Comparison of ENCODE assay signal across 8 cellular contexts in genomic region chr10:61903991-61904350, GRCh38. TPM values are rescaled to one million over a fixed set of nuclear protein-coding genes. Genes with fewer than 3 reads are reported as not detected.
DNase-seq lines count a peak whose midpoint lies in the region; ATAC-seq and TF ChIP-seq lines count a peak whose summit lies in the region.

No MANE protein-coding gene starts in this region.

- peaks cover 9 to 18% of the 10 kb centered on the region in 2 experiments; a peak in 3 of 4 replicates for H3K4me1 ChIP-seq in SK-N-SH (ENCODE audit: control insufficient read depth in 1 of 2, insufficient read depth in 2 of 2, low read depth in 1 of 2, low read length in 1 of 2)

- TF ChIP-seq CTCF in SK-N-SH (IDR thresholded peaks at IDR 0.05) = no peak
- TF ChIP-seq CTCF in activated B cell treated with CpG ODN at 0.5 μM for 24 hours (IDR thresholded peaks at IDR 0.05) = no peak

- CTCF ChIA-PET in SK-N-SH (lab: Yijun Ruan, JAX) = interaction anchor here (0.7 to 6.9 kb wide), 9 partner anchors 39 to 1080 kb away, joined by 3 to 36 read pairs (median 3); no protein-coding TSS in a partner anchor
- CTCF ChIA-PET in activated B cell treated with CpG ODN at 0.5 μM for 24 hours (lab: Charles Lee) = interaction anchor here (0.8 to 11.3 kb wide), 14 partner anchors 28 to 341 kb away, joined by 3 to 101 read pairs (median 6); no protein-coding TSS in a partner anchor

- POLR2A ChIA-PET in SK-N-SH (lab: Yijun Ruan, JAX) = no interaction called here
- POLR2A ChIA-PET in activated B cell treated with CpG ODN at 0.5 μM for 24 hours (lab: Charles Lee) = interaction anchor here (0.6 to 11.6 kb wide), 38 partner anchors 13 to 1997 kb away, joined by 3 to 589 read pairs (median 8); partner anchors contain the start of gene CCDC6

- H3F3A ChIP-seq in SK-N-SH (replicated peaks; ENCODE audit: insufficient read depth) = peaks cover 25% of the 10 kb centered on the region

- no peak for TF ChIP-seq RAD21 in SK-N-SH (IDR thresholded peaks at IDR 0.05; ENCODE audit: low read length)

- no peaks in the 10 kb centered on the region for H4K20me1 ChIP-seq in SK-N-SH (ENCODE audit: insufficient read depth)

- H3K9ac ChIP-seq in SK-N-SH = peak overlapping the region; percentile 87; the same call in 1 of the 2 replicates

- H3K27ac Mint-ChIP-seq in activated B cell treated with CpG ODN at 0.5 μM for 24 hours = peak overlapping the region; percentile 98
- H3K27ac Mint-ChIP-seq in stimulated activated memory B cell treated with anti-CD40 and anti-IgM and Interleukin-4, amounts not matched to agents 10 μg/mL and 1 μg/mL and 100 μg/mL, for 72 hours = peak overlapping the region; percentile 100

- H2AFZ ChIP-seq in SK-N-SH (ENCODE audit: low read depth) = no peak overlapping the region

- WGBS in SK-N-SH (ENCODE audit: low lambda C conversion rate) = 12% methylated on average over 4 of the region's 4 CpGs

- no peaks in the 10 kb centered on the region for H3K27me3 Mint-ChIP-seq in activated B cell treated with CpG ODN at 0.5 μM for 24 hours
- H3K27me3 Mint-ChIP-seq in stimulated activated memory B cell treated with anti-CD40 and anti-IgM and Interleukin-4, amounts not matched to agents 10 μg/mL and 1 μg/mL and 100 μg/mL, for 72 hours = no peaks in the 10 kb centered on the region

- H3K4me2 ChIP-seq in SK-N-SH = peak overlapping the region; percentile 91

- H3K36me3 Mint-ChIP-seq in activated B cell treated with CpG ODN at 0.5 μM for 24 hours (ENCODE audit: low read depth) = peaks cover 42% of the 10 kb centered on the region
- H3K36me3 Mint-ChIP-seq in stimulated activated memory B cell treated with anti-CD40 and anti-IgM and Interleukin-4, amounts not matched to agents 10 μg/mL and 1 μg/mL and 100 μg/mL, for 72 hours = peaks cover 27% of the 10 kb centered on the region

- no peak for ATAC-seq in SK-N-SH treated with all-trans-retinoic acid at 6 μM for 48 hours
- ATAC-seq in activated B cell treated with CpG ODN at 0.5 μM for 24 hours (ENCODE audit: low read depth) = no peak
- no peak for ATAC-seq in stimulated activated memory B cell treated with anti-CD40 and anti-IgM and Interleukin-4, amounts not matched to agents 10 μg/mL and 1 μg/mL and 100 μg/mL, for 72 hours
- ATAC-seq in HG02759 (IDR thresholded peaks at IDR 0.05; ENCODE audit: unreplicated experiment) = no peak
- no peak for ATAC-seq in HG03521 (IDR thresholded peaks at IDR 0.05; ENCODE audit: unreplicated experiment)
- no peak for ATAC-seq in GM21717 (IDR thresholded peaks at IDR 0.05; ENCODE audit: unreplicated experiment)

- H3K4me3 ChIP-seq in SK-N-SH (ENCODE audit: low read depth in 2 of 2, low read length in 1 of 2) = peak overlapping the region; percentile 67 to 84
- peak overlapping the region; percentile 71 for H3K4me3 ChIP-seq in iPS-11a (ENCODE audit: low read depth, low read length)

- H3K4me1 Mint-ChIP-seq in activated B cell treated with CpG ODN at 0.5 μM for 24 hours = peaks cover 48% of the 10 kb centered on the region
- H3K4me1 Mint-ChIP-seq in stimulated activated memory B cell treated with anti-CD40 and anti-IgM and Interleukin-4, amounts not matched to agents 10 μg/mL and 1 μg/mL and 100 μg/mL, for 72 hours = peaks cover 26% of the 10 kb centered on the region

- peaks cover 71% of the 10 kb centered on the region for H3K79me2 ChIP-seq in SK-N-SH (ENCODE audit: insufficient read depth)

- intact Hi-C loops in activated B cell treated with CpG ODN at 0.5 μM for 24 hours (cut with micrococcal nuclease) = loop anchor here (1.0 to 10.0 kb wide), 15 partner anchors 39 to 1669 kb away; partner anchors contain the start of gene EGR2

- no peaks in the 10 kb centered on the region for H3K27me3 ChIP-seq in SK-N-SH (ENCODE audit: insufficient read depth)

- no peaks in the 10 kb centered on the region for H3K9me2 ChIP-seq in SK-N-SH

- no peak for DNase-seq in SK-N-SH
- no peak for DNase-seq in activated B cell treated with CpG ODN at 0.5 μM for 24 hours

- no peak for TF ChIP-seq EP300 in SK-N-SH (IDR thresholded peaks at IDR 0.05; ENCODE audit: borderline replicate concordance in 1 of 2, low read depth in 1 of 2, low read length in 1 of 2)

- peaks cover 3 to 11% of the 10 kb centered on the region in 2 experiments for H3K36me3 ChIP-seq in SK-N-SH (replicated peaks in 1 of 2; ENCODE audit: control insufficient read depth in 1 of 2, insufficient read depth in 2 of 2, low read length in 1 of 2)

- no peaks in the 10 kb centered on the region for H3K9me3 ChIP-seq in SK-N-SH

- peak overlapping the region; percentile 87 to 95 for H3K27ac ChIP-seq in SK-N-SH (ENCODE audit: low read depth in 2 of 2, low read length in 1 of 2)

- no peaks in the 10 kb centered on the region for H3K9me3 Mint-ChIP-seq in activated B cell treated with CpG ODN at 0.5 μM for 24 hours
- H3K9me3 Mint-ChIP-seq in stimulated activated memory B cell treated with anti-CD40 and anti-IgM and Interleukin-4, amounts not matched to agents 10 μg/mL and 1 μg/mL and 100 μg/mL, for 72 hours = no peaks in the 10 kb centered on the region

- peak overlapping the region; percentile 97 for H3K4me3 Mint-ChIP-seq in activated B cell treated with CpG ODN at 0.5 μM for 24 hours
- H3K4me3 Mint-ChIP-seq in stimulated activated memory B cell treated with anti-CD40 and anti-IgM and Interleukin-4, amounts not matched to agents 10 μg/mL and 1 μg/mL and 100 μg/mL, for 72 hours = peak overlapping the region; percentile 93

TF ChIP-seq in SK-N-SH, 30 proteins besides CTCF, POLR2A, EP300 and RAD21:
- TF ChIP-seq TEAD4 (IDR thresholded peaks at IDR 0.05; ENCODE audit: borderline replicate concordance, insufficient read depth) (no peak), FOXM1 (IDR thresholded peaks at IDR 0.05; ENCODE audit: low read depth) (0 out of 2 replicates have a peak, but pooled peaks have one; percentile 56), FOXJ3 (CRISPR knock-in tag; IDR thresholded peaks at IDR 0.05) (no peak), SMC3 (IDR thresholded peaks at IDR 0.05; ENCODE audit: low read depth, low read length) (no peak), TCF12 (IDR thresholded peaks at IDR 0.05) (0 out of 2 replicates have a peak, but pooled peaks have one; percentile 17), GABPA (IDR thresholded peaks at IDR 0.05; ENCODE audit: low read depth) (no peak), RCOR1 (IDR thresholded peaks at IDR 0.05; ENCODE audit: low read length) (no peak), SIN3A (IDR thresholded peaks at IDR 0.05; ENCODE audit: borderline replicate concordance, low read depth, low read length) (no peak; the same call in 1 of the 2 replicates)
- TF ChIP-seq, protein P1, sequence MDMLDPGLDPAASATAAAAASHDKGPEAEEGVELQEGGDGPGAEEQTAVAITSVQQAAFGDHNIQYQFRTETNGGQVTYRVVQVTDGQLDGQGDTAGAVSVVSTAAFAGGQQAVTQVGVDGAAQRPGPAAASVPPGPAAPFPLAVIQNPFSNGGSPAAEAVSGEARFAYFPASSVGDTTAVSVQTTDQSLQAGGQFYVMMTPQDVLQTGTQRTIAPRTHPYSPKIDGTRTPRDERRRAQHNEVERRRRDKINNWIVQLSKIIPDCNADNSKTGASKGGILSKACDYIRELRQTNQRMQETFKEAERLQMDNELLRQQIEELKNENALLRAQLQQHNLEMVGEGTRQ (IDR thresholded peaks at IDR 0.05; ENCODE audit: borderline replicate concordance, low read depth, low read length) = no peak
TF ChIP-seq in SK-N-SH: peak in this region for 2.

TF ChIP-seq in SK-N-SH treated with all-trans-retinoic acid at 6 μM for 48 hours, 23 proteins besides CTCF, POLR2A, EP300 and RAD21 (continues in another document):
- TF ChIP-seq TOX (CRISPR knock-in tag; IDR thresholded peaks at IDR 0.05; ENCODE audit: borderline replicate concordance) (no peak), ISL1 (CRISPR knock-in tag; IDR thresholded peaks at IDR 0.05) (no peak), GLIS3 (CRISPR knock-in tag; IDR thresholded peaks at IDR 0.05) (no peak), BACH2 (CRISPR knock-in tag; IDR thresholded peaks at IDR 0.05; ENCODE audit: borderline replicate concordance) (no peak), PPARA (CRISPR knock-in tag; IDR thresholded peaks at IDR 0.05; ENCODE audit: borderline replicate concordance) (no peak), TCF4 (CRISPR knock-in tag; IDR thresholded peaks at IDR 0.05; ENCODE audit: borderline replicate concordance) (no peak), ZC3H10 (CRISPR knock-in tag; IDR thresholded peaks at IDR 0.05) (no peak)
- TF ChIP-seq, protein P2, sequence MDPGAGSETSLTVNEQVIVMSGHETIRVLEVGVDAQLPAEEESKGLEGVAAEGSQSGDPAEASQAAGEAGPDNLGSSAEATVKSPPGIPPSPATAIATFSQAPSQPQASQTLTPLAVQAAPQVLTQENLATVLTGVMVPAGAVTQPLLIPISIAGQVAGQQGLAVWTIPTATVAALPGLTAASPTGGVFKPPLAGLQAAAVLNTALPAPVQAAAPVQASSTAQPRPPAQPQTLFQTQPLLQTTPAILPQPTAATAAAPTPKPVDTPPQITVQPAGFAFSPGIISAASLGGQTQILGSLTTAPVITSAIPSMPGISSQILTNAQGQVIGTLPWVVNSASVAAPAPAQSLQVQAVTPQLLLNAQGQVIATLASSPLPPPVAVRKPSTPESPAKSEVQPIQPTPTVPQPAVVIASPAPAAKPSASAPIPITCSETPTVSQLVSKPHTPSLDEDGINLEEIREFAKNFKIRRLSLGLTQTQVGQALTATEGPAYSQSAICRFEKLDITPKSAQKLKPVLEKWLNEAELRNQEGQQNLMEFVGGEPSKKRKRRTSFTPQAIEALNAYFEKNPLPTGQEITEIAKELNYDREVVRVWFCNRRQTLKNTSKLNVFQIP (CRISPR knock-in tag; IDR thresholded peaks at IDR 0.05; ENCODE audit: borderline replicate concordance, low read depth) = no peak
- TF ChIP-seq, protein P3, sequence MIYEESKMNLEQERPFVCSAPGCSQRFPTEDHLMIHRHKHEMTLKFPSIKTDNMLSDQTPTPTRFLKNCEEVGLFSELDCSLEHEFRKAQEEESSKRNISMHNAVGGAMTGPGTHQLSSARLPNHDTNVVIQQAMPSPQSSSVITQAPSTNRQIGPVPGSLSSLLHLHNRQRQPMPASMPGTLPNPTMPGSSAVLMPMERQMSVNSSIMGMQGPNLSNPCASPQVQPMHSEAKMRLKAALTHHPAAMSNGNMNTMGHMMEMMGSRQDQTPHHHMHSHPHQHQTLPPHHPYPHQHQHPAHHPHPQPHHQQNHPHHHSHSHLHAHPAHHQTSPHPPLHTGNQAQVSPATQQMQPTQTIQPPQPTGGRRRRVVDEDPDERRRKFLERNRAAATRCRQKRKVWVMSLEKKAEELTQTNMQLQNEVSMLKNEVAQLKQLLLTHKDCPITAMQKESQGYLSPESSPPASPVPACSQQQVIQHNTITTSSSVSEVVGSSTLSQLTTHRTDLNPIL (CRISPR knock-in tag; IDR thresholded peaks at IDR 0.05; ENCODE audit: low read depth) = no peak

RNA-seq across cellular contexts. Expression of gene ARID5B, which starts 2.5 kb away (rescaled TPM):
- polyA plus RNA-seq in SK-N-SH (2012; rRNA removed) = 10.9 and 18.4 TPM in 2 replicates
- polyA plus RNA-seq in SK-N-SH (2012; cell fraction: cytosol; rRNA removed) = 12.7 and 13.2 TPM in 2 replicates
- polyA plus RNA-seq in SK-N-SH (2012; cell fraction: nucleus; rRNA removed) = 12.0 and 22.4 TPM in 2 replicates
- total RNA-seq in activated B cell treated with CpG ODN at 0.5 μM for 24 hours = 67.4 and 76.8 TPM in 2 replicates
